7 cellular contexts compared by ENCODE assay signal in genomic region chr1:21302747-21303715, GRCh38. TPM values are rescaled to one million over a fixed set of nuclear protein-coding genes. Genes with fewer than 3 reads are reported as not detected.
DNase-seq lines count a peak whose midpoint lies in the region; ATAC-seq and TF ChIP-seq lines count a peak whose summit lies in the region.

No MANE protein-coding gene starts in this region.

- TF ChIP-seq RAD21 in SK-N-SH (IDR thresholded peaks at IDR 0.05; ENCODE audit: low read length): peak; percentile 55

- H3K9me2 ChIP-seq in SK-N-SH: no peaks in the 10 kb centered on the region

- CTCF ChIA-PET in SK-N-SH (lab: Yijun Ruan, JAX): interaction anchor here (0.9 to 3.7 kb wide), 7 partner anchors 10 to 68 kb away, joined by 3 to 20 read pairs (median 5); no protein-coding TSS in a partner anchor

- no peak for TF ChIP-seq POLR2A in spleen (IDR thresholded peaks at IDR 0.05)

- 39% methylated on average over 11 of the region's 11 CpGs for WGBS in SK-N-SH (ENCODE audit: low lambda C conversion rate)
- 48% methylated on average over 11 of the region's 11 CpGs for WGBS in smooth muscle cell (ENCODE audit: low lambda C conversion rate)
- WGBS in spleen, 5 donors: 60 to 73% (median 68%) methylated on average over 11 of the region's 11 CpGs

- H3K9me3 ChIP-seq in SK-N-SH (no peaks in the 10 kb centered on the region), smooth muscle cell (replicated peaks; ENCODE audit: low read depth) (no peaks in the 10 kb centered on the region), spleen (no peaks in the 10 kb centered on the region)

- H3K9ac ChIP-seq in SK-N-SH: no peak overlapping the region; the same call in 1 of the 2 replicates
- H3K9ac ChIP-seq in smooth muscle cell (ENCODE audit: low read depth): no peak overlapping the region

- H2AFZ ChIP-seq in SK-N-SH (ENCODE audit: low read depth) (no peak overlapping the region), smooth muscle cell (ENCODE audit: low read depth) (no peak overlapping the region)

- H3K27ac ChIP-seq in SK-N-SH (ENCODE audit: low read depth in 2 of 2, low read length in 1 of 2): peak overlapping the region; percentile 64 to 87
- H3K27ac ChIP-seq in smooth muscle cell (ENCODE audit: low read depth): peak overlapping the region; percentile 45
- H3K27ac ChIP-seq in spleen: peak overlapping the region in 3 of 8 donors; percentile 23 to 68 (median 57)

- no peak overlapping the region for H3K4me3 ChIP-seq in SK-N-SH (ENCODE audit: low read depth in 2 of 2, low read length in 1 of 2)
- H3K4me3 ChIP-seq in smooth muscle cell: no peak overlapping the region
- H3K4me3 ChIP-seq in spleen: no peak overlapping the region

- no peaks in the 10 kb centered on the region for H3K27me3 ChIP-seq in SK-N-SH (ENCODE audit: insufficient read depth)
- no peaks in the 10 kb centered on the region for H3K27me3 ChIP-seq in smooth muscle cell (ENCODE audit: low read depth)
- H3K27me3 ChIP-seq in spleen (replicated peaks in 1 of 7): no peaks in the 10 kb centered on the region

- TF ChIP-seq CTCF in SK-N-SH (IDR thresholded peaks at IDR 0.05) (0 out of 2 replicates have a peak, but pooled peaks have one; percentile 8), smooth muscle cell (IDR thresholded peaks at IDR 0.05; ENCODE audit: borderline replicate concordance, insufficient read depth, poor library complexity, severe bottlenecking) (no peak), spleen (IDR thresholded peaks at IDR 0.05 in 8 of 11, conservative IDR thresholded peaks at IDR 0.05 in 3 of 11) (no peak)

- H3K4me1 ChIP-seq in SK-N-SH (ENCODE audit: control insufficient read depth in 1 of 2, insufficient read depth in 2 of 2, low read depth in 1 of 2, low read length in 1 of 2): peaks cover 37 to 61% of the 10 kb centered on the region in 2 experiments
- peaks cover 20% of the 10 kb centered on the region for H3K4me1 ChIP-seq in smooth muscle cell (ENCODE audit: low read depth)
- H3K4me1 ChIP-seq in spleen: peaks cover 9 to 73% (median 50%) of the 10 kb centered on the region in 6 donors

- DNase-seq in H4 (ENCODE audit: low spot score) (peak; percentile 37), SK-N-SH (peak; percentile 69), foreskin melanocyte (peak; percentile 59), smooth muscle cell (lab: John Stamatoyannopoulos, UW; ENCODE audit: unreplicated experiment) (no peak), cerebellum (ENCODE audit: low spot score) (no peak), spleen (no peak)

- H3K36me3 ChIP-seq in SK-N-SH (replicated peaks in 1 of 2; ENCODE audit: control insufficient read depth in 1 of 2, insufficient read depth in 2 of 2, low read length in 1 of 2) (no peaks in the 10 kb centered on the region), smooth muscle cell (ENCODE audit: low read depth) (no peaks in the 10 kb centered on the region), spleen (peaks cover 0 to 5% (median 0%) of the 10 kb centered on the region in 6 donors)

- intact Hi-C loops in spleen (cut with DNase I; ENCODE audit: low total_unique reads): no loop called here

- POLR2A ChIA-PET in SK-N-SH (lab: Yijun Ruan, JAX): no interaction called here

- peaks cover 12% of the 10 kb centered on the region for H3F3A ChIP-seq in SK-N-SH (replicated peaks; ENCODE audit: insufficient read depth)
- peaks cover 23% of the 10 kb centered on the region for H3F3A ChIP-seq in smooth muscle cell (ENCODE audit: low read depth)

- H3K4me2 ChIP-seq in SK-N-SH: peak overlapping the region; percentile 41; the same call in 1 of the 2 replicates
- no peak overlapping the region for H3K4me2 ChIP-seq in smooth muscle cell

- peak in 1 of 2 experiments; percentile 72; a peak in 1 of 4 replicates for TF ChIP-seq EP300 in SK-N-SH (IDR thresholded peaks at IDR 0.05; ENCODE audit: borderline replicate concordance in 1 of 2, low read depth in 1 of 2, low read length in 1 of 2)

- H4K20me1 ChIP-seq in SK-N-SH (ENCODE audit: insufficient read depth) (no peaks in the 10 kb centered on the region), smooth muscle cell (ENCODE audit: low read depth) (peaks cover 54% of the 10 kb centered on the region)

- ATAC-seq in HG02884 (IDR thresholded peaks at IDR 0.05; ENCODE audit: unreplicated experiment): no peak

- H3K79me2 ChIP-seq in SK-N-SH (ENCODE audit: insufficient read depth): peaks cover 3% of the 10 kb centered on the region; the same call in 1 of the 2 replicates
- peaks cover 87% of the 10 kb centered on the region for H3K79me2 ChIP-seq in smooth muscle cell (ENCODE audit: low read depth)

TF ChIP-seq in SK-N-SH, 30 proteins besides CTCF, POLR2A, EP300 and RAD21:
- TF ChIP-seq NFIC (IDR thresholded peaks at IDR 0.05; ENCODE audit: borderline replicate concordance) (peak; percentile 60; the same call in 1 of the 2 replicates), FOSL2 (IDR thresholded peaks at IDR 0.05; ENCODE audit: borderline replicate concordance, low read depth) (peak; percentile 34; the same call in 1 of the 2 replicates), GATA2 (CRISPR knock-in tag; IDR thresholded peaks at IDR 0.05) (no peak), PBX3 (IDR thresholded peaks at IDR 0.05) (peak; percentile 51), TEAD4 (IDR thresholded peaks at IDR 0.05; ENCODE audit: borderline replicate concordance, insufficient read depth) (peak; percentile 77), EZH2phosphoT487 (IDR thresholded peaks at IDR 0.05; ENCODE audit: borderline replicate concordance, low read depth) (no peak), RCOR1 (IDR thresholded peaks at IDR 0.05; ENCODE audit: low read length) (peak; percentile 92), SIN3A (IDR thresholded peaks at IDR 0.05; ENCODE audit: borderline replicate concordance, low read depth, low read length) (peak; percentile 65; the same call in 1 of the 2 replicates), RXRA (IDR thresholded peaks at IDR 0.05; ENCODE audit: borderline replicate concordance, low read depth) (no peak; the same call in 1 of the 2 replicates), POLR2AphosphoS5 (IDR thresholded peaks at IDR 0.05; ENCODE audit: low read depth, low read length) (peak; percentile 59; the same call in 1 of the 2 replicates), JUND (IDR thresholded peaks at IDR 0.05) (peak; percentile 40; the same call in 1 of the 2 replicates), FOXM1 (IDR thresholded peaks at IDR 0.05; ENCODE audit: low read depth) (no peak), CHD2 (IDR thresholded peaks at IDR 0.05; ENCODE audit: low read length, partially characterized antibody) (peak; percentile 37), MEF2A (IDR thresholded peaks at IDR 0.05; ENCODE audit: borderline replicate concordance, low read depth) (peak; percentile 58; the same call in 1 of the 2 replicates), TCF12 (IDR thresholded peaks at IDR 0.05) (peak; percentile 99), SMC3 (IDR thresholded peaks at IDR 0.05; ENCODE audit: low read depth, low read length) (peak; percentile 37; the same call in 1 of the 2 replicates)
- TF ChIP-seq, protein P1, sequence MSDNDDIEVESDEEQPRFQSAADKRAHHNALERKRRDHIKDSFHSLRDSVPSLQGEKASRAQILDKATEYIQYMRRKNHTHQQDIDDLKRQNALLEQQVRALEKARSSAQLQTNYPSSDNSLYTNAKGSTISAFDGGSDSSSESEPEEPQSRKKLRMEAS (IDR thresholded peaks at IDR 0.05; ENCODE audit: low read depth): peak; percentile 34; the same call in 1 of the 2 replicates

RNA-seq across cellular contexts. Expression of gene ECE1, which starts 12.8 kb away (rescaled TPM):
- 55.2 and 64.7 TPM in 2 replicates for total RNA-seq in H4 (2014; rRNA removed; shearing (Covaris generic))
- 62.3 and 96.6 TPM in 2 replicates for polyA plus RNA-seq in SK-N-SH (2012; rRNA removed)
- polyA plus RNA-seq in SK-N-SH (2012; cell fraction: cytosol; rRNA removed): 48.1 and 60.4 TPM in 2 replicates
- polyA plus RNA-seq in SK-N-SH (2012; cell fraction: nucleus; rRNA removed): 53.0 and 69.9 TPM in 2 replicates
- total RNA-seq in smooth muscle cell: 63.8 and 129 TPM in 2 replicates
- polyA plus RNA-seq in smooth muscle cell: 101 and 108 TPM in 2 replicates
- 12.6 TPM for total RNA-seq in cerebellum
- total RNA-seq in spleen: 100 to 1,000 TPM in 5 of 7 donors, 10 to 100 TPM in 2; 95.3 to 142 (median 124) TPM
- polyA plus RNA-seq in spleen: 10 to 100 TPM; 17.2 to 44.4 (median 24.1) TPM

Comparison
In these comparisons a context has a peak if more than half of its experiments do, and no peak if none do; other contexts are left out.
1. DNase-seq: peak in H4 (single experiment), SK-N-SH (single experiment) and foreskin melanocyte (single experiment); none in smooth muscle cell (single experiment), cerebellum (single experiment) and spleen (single experiment).